In the genomic region with DNA sequence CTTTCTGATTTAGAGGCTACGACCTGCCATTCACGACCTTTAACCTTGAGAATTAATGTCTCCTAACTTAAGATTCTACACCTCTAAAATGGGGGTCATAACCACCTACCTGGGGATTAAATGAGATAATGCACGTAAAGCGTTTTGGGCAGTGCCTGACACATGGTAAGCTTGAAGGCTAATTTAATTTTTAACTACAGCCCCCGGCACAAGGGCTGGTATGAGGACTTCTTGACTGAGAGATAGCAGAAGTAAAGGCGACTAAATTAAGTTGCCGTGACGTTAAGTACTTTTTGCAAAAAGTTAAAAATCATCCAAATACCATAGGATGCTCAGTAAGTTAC, we compare ENCODE assay signal across 8 cellular contexts. TPM values are rescaled to one million over a fixed set of nuclear protein-coding genes. Genes with fewer than 3 reads are reported as not detected.
DNase-seq lines count a peak whose midpoint lies in the region; ATAC-seq and TF ChIP-seq lines count a peak whose summit lies in the region.

No MANE protein-coding gene starts in this region.

- H3K27ac ChIP-seq in SK-N-MC: peak overlapping the region; percentile 64; the same call in 1 of the 2 replicates

- TF ChIP-seq CTCF in GM12875 (IDR thresholded peaks at IDR 0.05; ENCODE audit: borderline replicate concordance, insufficient read depth, low read depth, low read length) (no peak), fibroblast of pulmonary artery (IDR thresholded peaks at IDR 0.05; ENCODE audit: low read length, missing control alignments) (no peak), retinal pigment epithelial cell (conservative IDR thresholded peaks at IDR 0.05; ENCODE audit: low read depth, low read length) (no peak)

- no peak for DNase-seq in SK-N-MC (ENCODE audit: low read depth, low spot score)
- no peak for DNase-seq in fibroblast of pulmonary artery (ENCODE audit: low read depth)
- no peak for DNase-seq in retinal pigment epithelial cell (ENCODE audit: low read depth)
- no peak for DNase-seq in activated effector memory CD4-positive, alpha-beta T cell treated with anti-CD3 and anti-CD28 coated beads, Interleukin-2, amount 50 U/mL, for 16 hours
- no peak for DNase-seq in posterior vena cava (ENCODE audit: low spot score)

- H3K4me3 ChIP-seq in GM12875 (ENCODE audit: low read depth, low read length): peak overlapping the region; percentile 67
- H3K4me3 ChIP-seq in SK-N-MC: peak overlapping the region; percentile 88
- H3K4me3 ChIP-seq in fibroblast of pulmonary artery (replicated peaks; ENCODE audit: low read depth, low read length): peak overlapping the region; percentile 81
- peak overlapping the region; percentile 82 for H3K4me3 ChIP-seq in retinal pigment epithelial cell (ENCODE audit: low read length)

- no peaks in the 10 kb centered on the region for H3K9me3 ChIP-seq in SK-N-MC (ENCODE audit: low read depth, low read length)

- H3K9ac ChIP-seq in SK-N-MC (ENCODE audit: insufficient read length): peak overlapping the region; percentile 89

- H3K36me3 ChIP-seq in SK-N-MC (ENCODE audit: insufficient read depth, low read length): no peaks in the 10 kb centered on the region

- intact Hi-C loops in posterior vena cava (cut with DNase I): no loop called here

- no peak for ATAC-seq in GM21717 (IDR thresholded peaks at IDR 0.05; ENCODE audit: unreplicated experiment)
- no peak for ATAC-seq in HG02981 (IDR thresholded peaks at IDR 0.05; ENCODE audit: unreplicated experiment)

RNA-seq across cellular contexts. Expression of gene MRPL35, which starts 0.5 kb away (rescaled TPM):
- total RNA-seq in posterior vena cava: 10 to 100 TPM; 30.8 to 39.4 TPM

RNA-seq across cellular contexts. Expression of gene IMMT, which starts 4.5 kb away (rescaled TPM):
- total RNA-seq in posterior vena cava: 10 to 100 TPM; 67.6 to 73.7 TPM
